ENCODE assay signal across 1 cellular context in the genomic region with DNA sequence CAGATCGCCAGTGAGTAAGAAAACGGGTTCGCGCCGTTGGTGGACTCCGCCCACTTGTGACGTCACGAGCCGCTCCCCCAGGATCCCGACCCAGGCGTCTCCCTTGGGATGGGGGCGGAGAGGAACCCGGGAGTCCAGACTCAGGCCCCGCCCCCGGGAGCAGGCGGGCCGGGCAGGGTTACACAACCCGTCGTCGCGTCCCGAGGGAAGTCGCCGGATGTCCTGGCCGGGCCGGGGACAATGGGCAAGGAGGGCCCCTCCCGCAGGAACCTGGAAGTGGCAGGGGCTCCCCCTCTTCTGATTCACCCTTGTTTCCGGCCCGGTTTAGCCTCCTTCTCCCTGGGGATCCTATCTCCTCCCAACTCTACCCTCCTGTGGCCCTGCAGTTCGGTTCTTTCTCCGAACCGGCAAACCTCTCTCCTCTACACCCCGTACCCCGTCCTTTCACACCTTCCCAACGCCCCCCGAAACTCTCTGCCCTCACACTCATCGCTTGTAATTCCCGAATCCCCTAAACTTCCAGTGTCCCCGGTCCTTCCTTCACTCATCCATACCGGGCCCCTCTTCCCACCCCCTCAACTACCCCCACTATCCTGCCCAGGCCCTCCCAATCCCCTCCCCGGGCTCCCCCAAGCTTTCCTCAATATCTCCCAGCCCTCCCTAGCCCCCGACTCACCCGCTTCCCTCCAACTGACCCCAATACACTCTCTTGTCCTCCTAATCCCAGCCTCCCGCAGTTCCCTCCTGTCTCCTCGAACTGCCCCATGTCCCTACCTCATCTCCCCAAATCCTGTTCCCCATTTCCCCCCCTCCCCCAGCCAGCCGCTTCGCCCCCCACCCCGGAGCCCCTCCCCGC.
TF ChIP-seq lines count a peak whose summit lies in the region.

No MANE protein-coding gene starts in this region.

TF ChIP-seq in K562, 482 proteins besides CTCF, POLR2A, EP300 and RAD21 (continued from another document and continues in another):
- TF ChIP-seq RB1 (IDR thresholded peaks at IDR 0.05; ENCODE audit: low read depth) (peak; percentile 72), NFIC (IDR thresholded peaks at IDR 0.05) (peak; percentile 13; the same call in 1 of the 2 replicates), MIER1 (IDR thresholded peaks at IDR 0.05; ENCODE audit: low read depth) (peak; percentile 37; the same call in 1 of the 2 replicates), LCOR (CRISPR knock-in tag; IDR thresholded peaks at IDR 0.05) (peak; percentile 72; the same call in 1 of the 2 replicates), ZBTB17 (CRISPR knock-in tag; IDR thresholded peaks at IDR 0.05) (peak; percentile 41; the same call in 1 of the 2 replicates), CHD4 (IDR thresholded peaks at IDR 0.05; ENCODE audit: insufficient read depth, insufficient replicate concordance, low read depth, low read length, poor library complexity, severe bottlenecking) (peak; percentile 66), ZC3H11A (IDR thresholded peaks at IDR 0.05; ENCODE audit: low read depth, low read length) (0 out of 2 replicates have a peak, but pooled peaks have one; percentile 19), NCOA6 (IDR thresholded peaks at IDR 0.05) (no peak), KLF1 (tag; IDR thresholded peaks at IDR 0.05) (no peak; the same call in 1 of the 2 replicates), TAF15 (IDR thresholded peaks at IDR 0.05; ENCODE audit: low read depth, low read length) (no peak), DIDO1 (tag; IDR thresholded peaks at IDR 0.05; ENCODE audit: low read depth) (no peak), SRSF3 (IDR thresholded peaks at IDR 0.05; ENCODE audit: insufficient read depth, low read length) (no peak), ZNF75A (CRISPR knock-in tag; IDR thresholded peaks at IDR 0.05) (no peak), NR2F6 (CRISPR knock-in tag; IDR thresholded peaks at IDR 0.05) (no peak), PHF20 (IDR thresholded peaks at IDR 0.05; ENCODE audit: partially characterized antibody) (no peak), GATAD2A (IDR thresholded peaks at IDR 0.05) (peak; percentile 70; the same call in 1 of the 2 replicates), ARID4B (CRISPR knock-in tag; IDR thresholded peaks at IDR 0.05) (no peak), ZNF77 (CRISPR knock-in tag; IDR thresholded peaks at IDR 0.05) (no peak), FOXJ2 (tag; IDR thresholded peaks at IDR 0.05) (no peak), SIRT6 (IDR thresholded peaks at IDR 0.05; ENCODE audit: low read depth, low read length) (no peak), ZNF143 (CRISPR knock-in tag; IDR thresholded peaks at IDR 0.05) (no peak), NFIX (CRISPR knock-in tag; IDR thresholded peaks at IDR 0.05; ENCODE audit: low read depth) (no peak), SIN3B (IDR thresholded peaks at IDR 0.05; ENCODE audit: low read depth) (0 out of 2 replicates have a peak, but pooled peaks have one; percentile 41), MCM2 (IDR thresholded peaks at IDR 0.05; ENCODE audit: low read depth) (no peak), ZNF444 (CRISPR knock-in tag; IDR thresholded peaks at IDR 0.05) (no peak), HDAC1 (IDR thresholded peaks at IDR 0.05) (peak in 1 of 2 experiments; percentile 60; a peak in 1 of 4 replicates), HEY1 (CRISPR knock-in tag; IDR thresholded peaks at IDR 0.05; ENCODE audit: borderline replicate concordance) (no peak), ZNF146 (CRISPR knock-in tag; IDR thresholded peaks at IDR 0.05; ENCODE audit: unreplicated experiment) (no peak), ZNF277 (CRISPR knock-in tag; IDR thresholded peaks at IDR 0.05; ENCODE audit: borderline replicate concordance) (no peak), ZBTB7A (IDR thresholded peaks at IDR 0.05; ENCODE audit: borderline replicate concordance, control insufficient read depth, low read depth, low read length) (peak; percentile 37; the same call in 1 of the 2 replicates), PTBP1 (IDR thresholded peaks at IDR 0.05; ENCODE audit: low read depth, low read length) (no peak), ATF1 (CRISPR knock-in tag; IDR thresholded peaks at IDR 0.05) (peak; percentile 70), ATF1 (tag; IDR thresholded peaks at IDR 0.05) (peak; percentile 98), SMARCC2 (IDR thresholded peaks at IDR 0.05; ENCODE audit: low read depth) (no peak), ZNF280A (IDR thresholded peaks at IDR 0.05; ENCODE audit: low read depth, partially characterized antibody) (no peak)
- TF ChIP-seq, protein P1, sequence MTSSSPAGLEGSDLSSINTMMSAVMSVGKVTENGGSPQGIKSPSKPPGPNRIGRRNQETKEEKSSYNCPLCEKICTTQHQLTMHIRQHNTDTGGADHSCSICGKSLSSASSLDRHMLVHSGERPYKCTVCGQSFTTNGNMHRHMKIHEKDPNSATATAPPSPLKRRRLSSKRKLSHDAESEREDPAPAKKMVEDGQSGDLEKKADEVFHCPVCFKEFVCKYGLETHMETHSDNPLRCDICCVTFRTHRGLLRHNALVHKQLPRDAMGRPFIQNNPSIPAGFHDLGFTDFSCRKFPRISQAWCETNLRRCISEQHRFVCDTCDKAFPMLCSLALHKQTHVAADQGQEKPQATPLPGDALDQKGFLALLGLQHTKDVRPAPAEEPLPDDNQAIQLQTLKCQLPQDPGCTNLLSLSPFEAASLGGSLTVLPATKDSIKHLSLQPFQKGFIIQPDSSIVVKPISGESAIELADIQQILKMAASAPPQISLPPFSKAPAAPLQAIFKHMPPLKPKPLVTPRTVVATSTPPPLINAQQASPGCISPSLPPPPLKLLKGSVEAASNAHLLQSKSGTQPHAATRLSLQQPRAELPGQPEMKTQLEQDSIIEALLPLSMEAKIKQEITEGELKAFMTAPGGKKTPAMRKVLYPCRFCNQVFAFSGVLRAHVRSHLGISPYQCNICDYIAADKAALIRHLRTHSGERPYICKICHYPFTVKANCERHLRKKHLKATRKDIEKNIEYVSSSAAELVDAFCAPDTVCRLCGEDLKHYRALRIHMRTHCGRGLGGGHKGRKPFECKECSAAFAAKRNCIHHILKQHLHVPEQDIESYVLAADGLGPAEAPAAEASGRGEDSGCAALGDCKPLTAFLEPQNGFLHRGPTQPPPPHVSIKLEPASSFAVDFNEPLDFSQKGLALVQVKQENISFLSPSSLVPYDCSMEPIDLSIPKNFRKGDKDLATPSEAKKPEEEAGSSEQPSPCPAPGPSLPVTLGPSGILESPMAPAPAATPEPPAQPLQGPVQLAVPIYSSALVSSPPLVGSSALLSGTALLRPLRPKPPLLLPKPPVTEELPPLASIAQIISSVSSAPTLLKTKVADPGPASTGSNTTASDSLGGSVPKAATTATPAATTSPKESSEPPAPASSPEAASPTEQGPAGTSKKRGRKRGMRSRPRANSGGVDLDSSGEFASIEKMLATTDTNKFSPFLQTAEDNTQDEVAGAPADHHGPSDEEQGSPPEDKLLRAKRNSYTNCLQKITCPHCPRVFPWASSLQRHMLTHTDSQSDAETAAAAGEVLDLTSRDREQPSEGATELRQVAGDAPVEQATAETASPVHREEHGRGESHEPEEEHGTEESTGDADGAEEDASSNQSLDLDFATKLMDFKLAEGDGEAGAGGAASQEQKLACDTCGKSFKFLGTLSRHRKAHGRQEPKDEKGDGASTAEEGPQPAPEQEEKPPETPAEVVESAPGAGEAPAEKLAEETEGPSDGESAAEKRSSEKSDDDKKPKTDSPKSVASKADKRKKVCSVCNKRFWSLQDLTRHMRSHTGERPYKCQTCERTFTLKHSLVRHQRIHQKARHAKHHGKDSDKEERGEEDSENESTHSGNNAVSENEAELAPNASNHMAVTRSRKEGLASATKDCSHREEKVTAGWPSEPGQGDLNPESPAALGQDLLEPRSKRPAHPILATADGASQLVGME (CRISPR knock-in tag; IDR thresholded peaks at IDR 0.05) = no peak
- TF ChIP-seq, protein P2, sequence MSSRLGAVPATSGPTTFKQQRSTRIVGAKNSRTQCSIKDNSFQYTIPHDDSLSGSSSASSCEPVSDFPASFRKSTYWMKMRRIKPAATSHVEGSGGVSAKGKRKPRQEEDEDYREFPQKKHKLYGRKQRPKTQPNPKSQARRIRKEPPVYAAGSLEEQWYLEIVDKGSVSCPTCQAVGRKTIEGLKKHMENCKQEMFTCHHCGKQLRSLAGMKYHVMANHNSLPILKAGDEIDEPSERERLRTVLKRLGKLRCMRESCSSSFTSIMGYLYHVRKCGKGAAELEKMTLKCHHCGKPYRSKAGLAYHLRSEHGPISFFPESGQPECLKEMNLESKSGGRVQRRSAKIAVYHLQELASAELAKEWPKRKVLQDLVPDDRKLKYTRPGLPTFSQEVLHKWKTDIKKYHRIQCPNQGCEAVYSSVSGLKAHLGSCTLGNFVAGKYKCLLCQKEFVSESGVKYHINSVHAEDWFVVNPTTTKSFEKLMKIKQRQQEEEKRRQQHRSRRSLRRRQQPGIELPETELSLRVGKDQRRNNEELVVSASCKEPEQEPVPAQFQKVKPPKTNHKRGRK (tag; IDR thresholded peaks at IDR 0.05) = no peak
- TF ChIP-seq, protein P3, sequence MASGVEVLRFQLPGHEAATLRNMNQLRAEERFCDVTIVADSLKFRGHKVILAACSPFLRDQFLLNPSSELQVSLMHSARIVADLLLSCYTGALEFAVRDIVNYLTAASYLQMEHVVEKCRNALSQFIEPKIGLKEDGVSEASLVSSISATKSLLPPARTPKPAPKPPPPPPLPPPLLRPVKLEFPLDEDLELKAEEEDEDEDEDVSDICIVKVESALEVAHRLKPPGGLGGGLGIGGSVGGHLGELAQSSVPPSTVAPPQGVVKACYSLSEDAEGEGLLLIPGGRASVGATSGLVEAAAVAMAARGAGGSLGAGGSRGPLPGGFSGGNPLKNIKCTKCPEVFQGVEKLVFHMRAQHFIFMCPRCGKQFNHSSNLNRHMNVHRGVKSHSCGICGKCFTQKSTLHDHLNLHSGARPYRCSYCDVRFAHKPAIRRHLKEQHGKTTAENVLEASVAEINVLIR (CRISPR knock-in tag; IDR thresholded peaks at IDR 0.05) = peak; percentile 89
